In genomic region chr16:28497386-28497785, GRCh38 we compare ENCODE assay signal across 33 cellular contexts. TPM values are rescaled to one million over a fixed set of nuclear protein-coding genes. Genes with fewer than 3 reads are reported as not detected.
DNase-seq lines count a peak whose midpoint lies in the region; ATAC-seq and TF ChIP-seq lines count a peak whose summit lies in the region.
"Had no signal": no experiment of that assay in that cellular context is flagged by ENCODE, and none has a peak within 500 bp of the region (broad histone marks: within the 10 kb centered on the region; RNA-seq: fewer than 3 reads in every experiment).

No MANE protein-coding gene starts in this region.

- no peak overlapping the region for H3K4me3 Mint-ChIP-seq in activated CD4-positive, alpha-beta memory T cell treated with anti-CD3 and anti-CD28 coated beads, Interleukin-2, amount 10 ng/mL, durations not matched to agents 7 days and 5 days
- H3K4me3 Mint-ChIP-seq in activated CD4-positive, alpha-beta memory T cell treated with anti-CD3 and anti-CD28 coated beads for 36 hours, result no peak overlapping the region
- H3K4me3 Mint-ChIP-seq in CD4-positive, alpha-beta T cell, result peak overlapping the region; percentile 30
- no peak overlapping the region for H3K4me3 Mint-ChIP-seq in activated T-helper 17 cell treated with anti-CD3 and anti-CD28 coated beads, Interleukin-2, amount 50 U/mL, for 72 hours
- H3K4me3 Mint-ChIP-seq: activated naive CD8-positive, alpha-beta T cell had no signal

- H3K27ac ChIP-seq in CD4-positive, alpha-beta T cell (ENCODE audit: low read depth, low read length), result no peak overlapping the region
- H3K27ac ChIP-seq in neuronal stem cell (replicated peaks; ENCODE audit: low read length) (no peak overlapping the region), brain microvascular endothelial cell (no peak overlapping the region)
- H3K27ac ChIP-seq: A549, dorsolateral prefrontal cortex, gastroesophageal sphincter had no signal

- peak overlapping the region; percentile 70 for H2AK5ac ChIP-seq in neuronal stem cell (ENCODE audit: low read depth, low read length)

- peak overlapping the region; percentile 34 for H3K27ac Mint-ChIP-seq in activated CD4-positive, alpha-beta memory T cell treated with anti-CD3 and anti-CD28 coated beads, Interleukin-2, amount 10 ng/mL, durations not matched to agents 7 days and 5 days
- H3K27ac Mint-ChIP-seq in activated CD4-positive, alpha-beta memory T cell treated with anti-CD3 and anti-CD28 coated beads for 36 hours, result no peak overlapping the region
- peak overlapping the region; percentile 99 for H3K27ac Mint-ChIP-seq in CD4-positive, alpha-beta T cell
- peak overlapping the region; percentile 94 for H3K27ac Mint-ChIP-seq in activated T-helper 17 cell treated with anti-CD3 and anti-CD28 coated beads, Interleukin-2, amount 50 U/mL, for 72 hours

- no peak overlapping the region for H3K4me2 ChIP-seq in neuronal stem cell (ENCODE audit: insufficient read depth, low read length, poor library complexity, severe bottlenecking)
- H3K4me2 ChIP-seq: A549, smooth muscle cell had no signal

- peak overlapping the region; percentile 82 for H2AFZ ChIP-seq in neuronal stem cell (ENCODE audit: low read length)

- H3K14ac ChIP-seq in neuronal stem cell (ENCODE audit: low read length), result no peak overlapping the region

- peak overlapping the region; percentile 58 for H2BK15ac ChIP-seq in neuronal stem cell (ENCODE audit: low read length)

- peaks cover 41% of the 10 kb centered on the region for H3K36me3 Mint-ChIP-seq in activated CD4-positive, alpha-beta memory T cell treated with anti-CD3 and anti-CD28 coated beads, Interleukin-2, amount 10 ng/mL, durations not matched to agents 7 days and 5 days (ENCODE audit: low read depth)
- H3K36me3 Mint-ChIP-seq in activated CD4-positive, alpha-beta memory T cell treated with anti-CD3 and anti-CD28 coated beads for 36 hours, result no peaks in the 10 kb centered on the region
- H3K36me3 Mint-ChIP-seq in CD4-positive, alpha-beta T cell (ENCODE audit: low read depth), result peaks cover 14% of the 10 kb centered on the region
- no peaks in the 10 kb centered on the region for H3K36me3 Mint-ChIP-seq in activated T-helper 17 cell treated with anti-CD3 and anti-CD28 coated beads, Interleukin-2, amount 50 U/mL, for 72 hours (ENCODE audit: low read depth)
- H3K36me3 Mint-ChIP-seq: activated naive CD8-positive, alpha-beta T cell had no signal

- no peak overlapping the region for H3K9ac ChIP-seq in neuronal stem cell (ENCODE audit: low read depth, low read length, poor library complexity)

- H3K27me3 Mint-ChIP-seq in activated CD4-positive, alpha-beta memory T cell treated with anti-CD3 and anti-CD28 coated beads, Interleukin-2, amount 10 ng/mL, durations not matched to agents 7 days and 5 days, result no peaks in the 10 kb centered on the region
- H3K27me3 Mint-ChIP-seq in activated CD4-positive, alpha-beta memory T cell treated with anti-CD3 and anti-CD28 coated beads for 36 hours, result no peaks in the 10 kb centered on the region
- H3K27me3 Mint-ChIP-seq in CD4-positive, alpha-beta T cell, result no peaks in the 10 kb centered on the region
- H3K27me3 Mint-ChIP-seq in activated T-helper 17 cell treated with anti-CD3 and anti-CD28 coated beads, Interleukin-2, amount 50 U/mL, for 72 hours, result no peaks in the 10 kb centered on the region
- H3K27me3 Mint-ChIP-seq: activated naive CD8-positive, alpha-beta T cell had no signal

- H3K4me3 ChIP-seq in neuronal stem cell (ENCODE audit: low read length in 2 of 2) (no peak overlapping the region), brain microvascular endothelial cell (ENCODE audit: low read depth, low read length) (no peak overlapping the region)
- H3K4me3 ChIP-seq: A549, dorsolateral prefrontal cortex, gastroesophageal sphincter, smooth muscle cell had no signal

- POLR2A ChIA-PET in activated CD4-positive, alpha-beta memory T cell treated with anti-CD3 and anti-CD28 coated beads, Interleukin-2, amount 10 ng/mL, durations not matched to agents 7 days and 5 days (lab: Charles Lee), result no interaction called here
- POLR2A ChIA-PET in activated CD4-positive, alpha-beta memory T cell treated with anti-CD3 and anti-CD28 coated beads for 36 hours (lab: Charles Lee), result no interaction called here
- POLR2A ChIA-PET in CD4-positive, alpha-beta T cell (lab: Charles Lee), result interaction anchor here (1.6 kb wide), 1 partner anchor 37 kb away, joined by 3 read pairs; no protein-coding TSS in a partner anchor

- no peak overlapping the region for H4K91ac ChIP-seq in neuronal stem cell (ENCODE audit: low read depth, low read length, poor library complexity)

- intact Hi-C loops in activated CD4-positive, alpha-beta memory T cell treated with anti-CD3 and anti-CD28 coated beads for 36 hours (cut with micrococcal nuclease), result no loop called here
- intact Hi-C loops in CD4-positive, alpha-beta T cell (cut with DNase I, micrococcal nuclease), result loop anchor here in 1 of 2 experiments (5.0 to 10.0 kb wide), 3 partner anchors 35 to 347 kb away; partner anchors contain the start of genes TUFM and XPO6

- H2BK5ac ChIP-seq in neuronal stem cell (ENCODE audit: low read length), result no peak overlapping the region

- H3K4me1 ChIP-seq in neuronal stem cell (ENCODE audit: control insufficient read depth in 2 of 2, insufficient read depth in 1 of 2, low read depth in 1 of 2, low read length in 2 of 2), result no peaks in the 10 kb centered on the region
- H3K4me1 ChIP-seq: A549, Caco-2 had no signal

- H3K79me1 ChIP-seq in neuronal stem cell (ENCODE audit: low read depth, low read length), result peaks cover 2% of the 10 kb centered on the region

- CTCF ChIA-PET in activated CD4-positive, alpha-beta memory T cell treated with anti-CD3 and anti-CD28 coated beads, Interleukin-2, amount 10 ng/mL, durations not matched to agents 7 days and 5 days (lab: Charles Lee), result no interaction called here
- CTCF ChIA-PET in activated CD4-positive, alpha-beta memory T cell treated with anti-CD3 and anti-CD28 coated beads for 36 hours (lab: Charles Lee), result no interaction called here
- CTCF ChIA-PET in CD4-positive, alpha-beta T cell (lab: Charles Lee), result no interaction called here

- DNase-seq in activated CD4-positive, alpha-beta memory T cell treated with anti-CD3 and anti-CD28 coated beads, Interleukin-2, amount 10 ng/mL, durations not matched to agents 7 days and 5 days, result no peak
- no peak for DNase-seq in activated CD4-positive, alpha-beta memory T cell treated with anti-CD3 and anti-CD28 coated beads for 36 hours
- no peak for DNase-seq in CD4-positive, alpha-beta T cell
- no peak for DNase-seq in neuronal stem cell (ENCODE audit: low spot score)
- DNase-seq in brain microvascular endothelial cell, result no peak
- no peak for DNase-seq in NCI-H345 (lab: John Stamatoyannopoulos, UW)
- no peak for DNase-seq in GF-D8 (lab: John Stamatoyannopoulos, UW)
- DNase-seq: activated CD4-positive, CD25-positive, alpha-beta regulatory T cell; AML-193; Caco-2; DMS79 treated with DMSO at 0.1 percent for 48 hours; dorsolateral prefrontal cortex; HCEC 1CT; hippocampal formation; KG1; mesenchymal stem cell; MM.1S; NCI-H2029; NCI-H526; SHP77 treated with DMSO at 0.1 percent for 48 hours; stimulated activated CD4-positive, alpha-beta T cell treated with anti-CD3 and anti-CD28 coated beads, Interleukin-1b, Interleukin-23, amount 100 ng/mL, for 48 hours; stimulated activated CD8-positive, alpha-beta memory T cell treated with anti-CD3 and anti-CD28 coated beads, Interleukin-4, amount 100 ng/mL, for 48 hours had no signal

- TF ChIP-seq CTCF in CD4-positive, alpha-beta T cell (IDR thresholded peaks at IDR 0.05), result no peak
- TF ChIP-seq CTCF in brain microvascular endothelial cell (IDR thresholded peaks at IDR 0.05; ENCODE audit: low read depth, low read length, missing control alignments), result no peak

- no peak overlapping the region for H3K18ac ChIP-seq in neuronal stem cell (ENCODE audit: low read length)

- H4K8ac ChIP-seq in neuronal stem cell (ENCODE audit: low read depth, low read length), result no peak overlapping the region

- H3K9me3 Mint-ChIP-seq in activated CD4-positive, alpha-beta memory T cell treated with anti-CD3 and anti-CD28 coated beads, Interleukin-2, amount 10 ng/mL, durations not matched to agents 7 days and 5 days, result no peaks in the 10 kb centered on the region
- no peaks in the 10 kb centered on the region for H3K9me3 Mint-ChIP-seq in activated CD4-positive, alpha-beta memory T cell treated with anti-CD3 and anti-CD28 coated beads for 36 hours
- no peaks in the 10 kb centered on the region for H3K9me3 Mint-ChIP-seq in CD4-positive, alpha-beta T cell
- no peaks in the 10 kb centered on the region for H3K9me3 Mint-ChIP-seq in activated T-helper 17 cell treated with anti-CD3 and anti-CD28 coated beads, Interleukin-2, amount 50 U/mL, for 72 hours

- no peaks in the 10 kb centered on the region for H3K9me3 ChIP-seq in CD4-positive, alpha-beta T cell (ENCODE audit: control insufficient read depth, low read length)
- no peaks in the 10 kb centered on the region for H3K9me3 ChIP-seq in neuronal stem cell (replicated peaks in 1 of 2; ENCODE audit: control insufficient read depth in 2 of 2, insufficient read depth in 1 of 2, low read depth in 1 of 2, low read length in 2 of 2)
- H3K9me3 ChIP-seq: A549, Caco-2, gastroesophageal sphincter had no signal

- H3K36me3 ChIP-seq in neuronal stem cell (replicated peaks in 1 of 2; ENCODE audit: control insufficient read depth in 2 of 2, insufficient read depth in 2 of 2, low read length in 2 of 2) (no peaks in the 10 kb centered on the region), brain microvascular endothelial cell (replicated peaks) (no peaks in the 10 kb centered on the region)
- H3K36me3 ChIP-seq: gastroesophageal sphincter had no signal

- ATAC-seq in CD4-positive, alpha-beta T cell (ENCODE audit: poor library complexity), result no peak
- ATAC-seq in activated T-helper 17 cell treated with anti-CD3 and anti-CD28 coated beads, Interleukin-2, amount 50 U/mL, for 72 hours (replicated peaks), result no peak
- ATAC-seq: A549, gastroesophageal sphincter, left lobe of liver, Panc1 had no signal

- H3K27me3 ChIP-seq in CD4-positive, alpha-beta T cell (ENCODE audit: control insufficient read depth, insufficient read depth, low read length), result no peaks in the 10 kb centered on the region
- H3K27me3 ChIP-seq in neuronal stem cell (ENCODE audit: control insufficient read depth in 3 of 3, insufficient read depth in 3 of 3, low read depth in 1 of 3, low read length in 3 of 3) (peaks cover 0 to 22% (median 4%) of the 10 kb centered on the region in 3 experiments), brain microvascular endothelial cell (replicated peaks) (no peaks in the 10 kb centered on the region)

- peaks cover 56% of the 10 kb centered on the region for H3K4me1 Mint-ChIP-seq in activated CD4-positive, alpha-beta memory T cell treated with anti-CD3 and anti-CD28 coated beads, Interleukin-2, amount 10 ng/mL, durations not matched to agents 7 days and 5 days
- H3K4me1 Mint-ChIP-seq in activated CD4-positive, alpha-beta memory T cell treated with anti-CD3 and anti-CD28 coated beads for 36 hours (ENCODE audit: low read depth), result peaks cover 46% of the 10 kb centered on the region
- H3K4me1 Mint-ChIP-seq in CD4-positive, alpha-beta T cell (ENCODE audit: low read depth), result peaks cover 49% of the 10 kb centered on the region
- peaks cover 30% of the 10 kb centered on the region for H3K4me1 Mint-ChIP-seq in activated T-helper 17 cell treated with anti-CD3 and anti-CD28 coated beads, Interleukin-2, amount 50 U/mL, for 72 hours

- H2BK120ac ChIP-seq in neuronal stem cell (ENCODE audit: low read depth, low read length), result no peak overlapping the region

- in situ Hi-C loops in brain microvascular endothelial cell (cut with HindIII; ENCODE audit: low pct_ligation_motif_present, low sequenced_read_pairs), result no loop called here

- no peak overlapping the region for H3K4ac ChIP-seq in neuronal stem cell (ENCODE audit: low read length)

- no CpG with 5 or more reads among the region's 9 CpGs for WGBS in neuronal stem cell (ENCODE audit: extremely low coverage in 2 of 2, insufficient read length in 2 of 2, insufficient replicate concordance in 1 of 2), 2 donors

- H2BK12ac ChIP-seq in neuronal stem cell (ENCODE audit: low read length), result peak overlapping the region; percentile 58

- H3K23ac ChIP-seq in neuronal stem cell (ENCODE audit: low read depth, low read length, poor library complexity), result no peak overlapping the region

RNA-seq across cellular contexts. Expression of gene APOBR, which starts 2.9 kb away (rescaled TPM):
- total RNA-seq in activated CD4-positive, alpha-beta memory T cell treated with anti-CD3 and anti-CD28 coated beads, Interleukin-2, amount 10 ng/mL, durations not matched to agents 7 days and 5 days, result 10 to 100 TPM; 20.9 TPM
- 1 to 10 TPM; 2.9 to 3.1 TPM for total RNA-seq in activated CD4-positive, alpha-beta memory T cell treated with anti-CD3 and anti-CD28 coated beads for 36 hours
- total RNA-seq in CD4-positive, alpha-beta T cell, result 1 to 10 TPM; 5.6 to 6.1 TPM
- total RNA-seq in activated T-helper 17 cell treated with anti-CD3 and anti-CD28 coated beads, Interleukin-2, amount 50 U/mL, for 72 hours, result 1 to 10 TPM; 4.2 to 4.3 TPM
- 0.01 TPM for polyA plus RNA-seq in neuronal stem cell (2013, experiment 1 of 2)
- 0.03 TPM for polyA plus RNA-seq in neuronal stem cell (2013, experiment 2 of 2)
- total RNA-seq: smooth muscle cell had no signal
- polyA plus RNA-seq: fibroblast of lung, smooth muscle cell had no signal

RNA-seq across cellular contexts. Expression of gene CLN3, which starts 5.5 kb away (rescaled TPM):
- total RNA-seq in activated CD4-positive, alpha-beta memory T cell treated with anti-CD3 and anti-CD28 coated beads, Interleukin-2, amount 10 ng/mL, durations not matched to agents 7 days and 5 days, result 10 to 100 TPM; 42.9 to 45.4 TPM
- 10 to 100 TPM; 17.0 to 17.4 TPM for total RNA-seq in activated CD4-positive, alpha-beta memory T cell treated with anti-CD3 and anti-CD28 coated beads for 36 hours
- 10 to 100 TPM; 42.7 to 46.3 TPM for total RNA-seq in CD4-positive, alpha-beta T cell
- 10 to 100 TPM; 34.6 to 47.7 TPM for total RNA-seq in activated T-helper 17 cell treated with anti-CD3 and anti-CD28 coated beads, Interleukin-2, amount 50 U/mL, for 72 hours
- 10.9 TPM for polyA plus RNA-seq in neuronal stem cell (2013, experiment 1 of 2)
- polyA plus RNA-seq in neuronal stem cell (2013, experiment 2 of 2), result 11.3 TPM

RNA-seq across cellular contexts. Expression of gene IL27, which starts 9.2 kb away (rescaled TPM):
- not detected for total RNA-seq in activated CD4-positive, alpha-beta memory T cell treated with anti-CD3 and anti-CD28 coated beads, Interleukin-2, amount 10 ng/mL, durations not matched to agents 7 days and 5 days
- not detected for total RNA-seq in activated CD4-positive, alpha-beta memory T cell treated with anti-CD3 and anti-CD28 coated beads for 36 hours
- not detected for total RNA-seq in CD4-positive, alpha-beta T cell
- not detected for total RNA-seq in activated T-helper 17 cell treated with anti-CD3 and anti-CD28 coated beads, Interleukin-2, amount 50 U/mL, for 72 hours
- polyA plus RNA-seq in neuronal stem cell (2013, experiment 1 of 2), result not detected
- not detected for polyA plus RNA-seq in neuronal stem cell (2013, experiment 2 of 2)
- total RNA-seq: fibroblast of lung, gastroesophageal sphincter, renal cortical epithelial cell, smooth muscle cell, subcutaneous adipose tissue had no signal
- polyA plus RNA-seq: A549, fibroblast of lung, smooth muscle cell had no signal

RNA-seq across cellular contexts. Expression of gene NPIPB7, which starts 25.2 kb away (rescaled TPM):
- total RNA-seq in activated CD4-positive, alpha-beta memory T cell treated with anti-CD3 and anti-CD28 coated beads, Interleukin-2, amount 10 ng/mL, durations not matched to agents 7 days and 5 days, result under 1 TPM in 1 of 2 experiments, not detected in 1; 0.25 TPM
- not detected for total RNA-seq in activated CD4-positive, alpha-beta memory T cell treated with anti-CD3 and anti-CD28 coated beads for 36 hours
- not detected for total RNA-seq in CD4-positive, alpha-beta T cell
- not detected for total RNA-seq in activated T-helper 17 cell treated with anti-CD3 and anti-CD28 coated beads, Interleukin-2, amount 50 U/mL, for 72 hours
- polyA plus RNA-seq in neuronal stem cell (2013, experiment 1 of 2), result 0.17 TPM
- polyA plus RNA-seq in neuronal stem cell (2013, experiment 2 of 2), result 0.07 TPM
- total RNA-seq: Caco-2, fibroblast of lung, left lobe of liver, omental fat pad, renal cortical epithelial cell, smooth muscle cell, subcutaneous adipose tissue had no signal
- polyA plus RNA-seq: fibroblast of lung, smooth muscle cell had no signal

RNA-seq across cellular contexts. Expression of gene NUPR1, which starts 41.4 kb away (rescaled TPM):
- not detected for total RNA-seq in activated CD4-positive, alpha-beta memory T cell treated with anti-CD3 and anti-CD28 coated beads, Interleukin-2, amount 10 ng/mL, durations not matched to agents 7 days and 5 days
- total RNA-seq in activated CD4-positive, alpha-beta memory T cell treated with anti-CD3 and anti-CD28 coated beads for 36 hours, result not detected
- not detected for total RNA-seq in CD4-positive, alpha-beta T cell
- total RNA-seq in activated T-helper 17 cell treated with anti-CD3 and anti-CD28 coated beads, Interleukin-2, amount 50 U/mL, for 72 hours, result not detected
- polyA plus RNA-seq in neuronal stem cell (2013, experiment 1 of 2), result 0.06 TPM
- 0.01 TPM for polyA plus RNA-seq in neuronal stem cell (2013, experiment 2 of 2)
